In the genomic region with DNA sequence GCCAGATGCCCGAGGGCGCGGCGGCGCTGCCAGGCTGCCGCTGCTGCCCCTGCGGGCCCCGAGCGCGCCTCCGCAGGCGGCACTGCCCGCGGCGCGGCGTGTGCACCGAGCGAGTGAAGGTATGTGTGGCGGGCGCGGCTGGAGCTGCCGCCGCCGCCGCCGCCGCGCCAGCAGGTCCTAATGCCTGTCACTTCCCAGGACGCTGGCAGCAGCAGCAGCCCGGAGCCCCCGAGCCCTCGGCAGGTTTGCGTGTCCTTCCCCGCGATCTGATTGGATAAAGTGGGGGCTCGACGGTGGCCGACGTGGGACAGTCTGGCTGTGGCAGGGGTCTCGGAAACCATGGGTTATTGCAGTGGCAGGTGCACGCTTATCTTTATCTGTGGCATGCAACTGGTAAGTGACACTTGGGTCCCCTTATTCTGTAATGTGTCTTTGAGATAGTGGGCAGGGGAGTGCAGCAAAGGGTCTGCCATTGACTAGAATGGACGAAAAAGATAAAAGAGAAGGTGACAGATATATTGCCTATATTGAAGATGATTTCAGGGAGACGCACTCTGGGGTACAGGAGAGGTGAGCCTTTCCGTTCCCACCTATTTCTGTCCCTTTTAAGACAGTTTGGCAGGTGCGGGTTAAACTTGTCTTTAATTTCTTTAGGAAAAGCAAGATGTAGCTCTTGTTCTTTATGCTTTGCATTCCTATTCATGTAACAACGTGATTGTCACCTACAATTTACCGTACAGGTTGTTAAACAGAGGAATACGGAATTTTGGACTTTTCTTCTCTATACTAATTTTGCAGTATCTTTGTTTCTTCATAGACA, we compare ENCODE assay signal across 8 cellular contexts. TPM values are rescaled to one million over a fixed set of nuclear protein-coding genes. Genes with fewer than 3 reads are reported as not detected.
DNase-seq lines count a peak whose midpoint lies in the region; ATAC-seq, FAIRE-seq and TF ChIP-seq lines count a peak whose summit lies in the region.

A gene (plus strand): TSS at position 4 of the 820 bp plus-strand sequence.

- TF ChIP-seq CTCF in A549 (IDR thresholded peaks at IDR 0.05), result no peak
- TF ChIP-seq CTCF in GM13977 (IDR thresholded peaks at IDR 0.05; ENCODE audit: extremely low read depth, insufficient read depth, missing control alignments), result no peak

- H3K27ac ChIP-seq in A549, result no peak within 1 kb of the TSS

- DNase-seq in A549 (ENCODE audit: low read depth in 1 of 2, low spot score in 1 of 2), result no peak
- DNase-seq in GM13977 (ENCODE audit: low spot score), result peak; percentile 31
- DNase-seq in NCI-H748 (lab: John Stamatoyannopoulos, UW; ENCODE audit: unreplicated experiment), result peak; percentile 97
- DNase-seq in cerebellar cortex (ENCODE audit: low spot score), result peak; percentile 61
- DNase-seq in left lobe of liver (ENCODE audit: low spot score), result no peak
- DNase-seq in stimulated activated naive CD8-positive, alpha-beta T cell treated with anti-CD3 and anti-CD28 coated beads, Interleukin-15, Interleukin-2, amounts not matched to agents 100 U/mL and 50 U/mL, for 24 hours, result peak; percentile 3

- 24% methylated on average over 9 of the region's 49 CpGs for WGBS in A549 (ENCODE audit: missing lambda C conversion rate)

- FAIRE-seq in A549 (lab: Jason Lieb, UNC), result no peak

- H3K4me3 ChIP-seq in A549, result peak within 1 kb of the TSS; percentile 50

- no peak for TF ChIP-seq POLR2A in A549 (IDR thresholded peaks at IDR 0.05; ENCODE audit: low read length)

- no peak for TF ChIP-seq EP300 in A549 (IDR thresholded peaks at IDR 0.05)

- H3K4me2 ChIP-seq in A549, result peak within 1 kb of the TSS; percentile 87

- no peaks in the 10 kb centered on the region for H3K9me3 ChIP-seq in A549

- in situ Hi-C loops in GM13977 (cut with MboI; ENCODE audit: low pct_unique_long_range_greater_than_20kb, low sequenced_read_pairs, unreplicated experiment), result no loop called here

- no peaks in the 10 kb centered on the region for H3K4me1 ChIP-seq in A549

- ATAC-seq in A549, result peak; percentile 12 to 52; a peak in 2 of 6 replicates
- ATAC-seq in HG03039 (IDR thresholded peaks at IDR 0.05; ENCODE audit: unreplicated experiment), result peak; percentile 16
- peak; percentile 46 for ATAC-seq in left lobe of liver
- ATAC-seq in stimulated activated naive CD8-positive, alpha-beta T cell treated with anti-CD3 and anti-CD28 coated beads, Interleukin-15, Interleukin-2, amounts not matched to agents 100 U/mL and 50 U/mL, for 24 hours, result no peak
- ATAC-seq in GM18873 (IDR thresholded peaks at IDR 0.05; ENCODE audit: low FRiP score, unreplicated experiment), result no peak

- no peak for TF ChIP-seq RAD21 in A549 (conservative IDR thresholded peaks at IDR 0.05 in 1 of 2, IDR thresholded peaks at IDR 0.05 in 1 of 2)

- CTCF ChIA-PET in A549 (lab: Yijun Ruan, JAX), result no interaction called here

- POLR2A ChIA-PET in A549 (lab: Yijun Ruan, JAX), result no interaction called here

TF ChIP-seq in A549, 52 proteins besides CTCF, POLR2A, EP300 and RAD21:
- TF ChIP-seq MAZ (IDR thresholded peaks at IDR 0.05; ENCODE audit: borderline replicate concordance, low read depth, low read length) (no peak), EHF (CRISPR knock-in tag; IDR thresholded peaks at IDR 0.05) (no peak), CEBPB (IDR thresholded peaks at IDR 0.05) (no peak), NPAS2 (CRISPR knock-in tag; IDR thresholded peaks at IDR 0.05; ENCODE audit: borderline replicate concordance) (no peak), NFE2L2 (conservative IDR thresholded peaks at IDR 0.05; ENCODE audit: low read length) (no peak), NR3C1 (IDR thresholded peaks at IDR 0.05) (no peak)
- TF ChIP-seq, protein P1, sequence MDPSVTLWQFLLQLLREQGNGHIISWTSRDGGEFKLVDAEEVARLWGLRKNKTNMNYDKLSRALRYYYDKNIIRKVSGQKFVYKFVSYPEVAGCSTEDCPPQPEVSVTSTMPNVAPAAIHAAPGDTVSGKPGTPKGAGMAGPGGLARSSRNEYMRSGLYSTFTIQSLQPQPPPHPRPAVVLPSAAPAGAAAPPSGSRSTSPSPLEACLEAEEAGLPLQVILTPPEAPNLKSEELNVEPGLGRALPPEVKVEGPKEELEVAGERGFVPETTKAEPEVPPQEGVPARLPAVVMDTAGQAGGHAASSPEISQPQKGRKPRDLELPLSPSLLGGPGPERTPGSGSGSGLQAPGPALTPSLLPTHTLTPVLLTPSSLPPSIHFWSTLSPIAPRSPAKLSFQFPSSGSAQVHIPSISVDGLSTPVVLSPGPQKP (IDR thresholded peaks at IDR 0.05; ENCODE audit: low read depth, low read length), result no peak
- TF ChIP-seq, protein P2, sequence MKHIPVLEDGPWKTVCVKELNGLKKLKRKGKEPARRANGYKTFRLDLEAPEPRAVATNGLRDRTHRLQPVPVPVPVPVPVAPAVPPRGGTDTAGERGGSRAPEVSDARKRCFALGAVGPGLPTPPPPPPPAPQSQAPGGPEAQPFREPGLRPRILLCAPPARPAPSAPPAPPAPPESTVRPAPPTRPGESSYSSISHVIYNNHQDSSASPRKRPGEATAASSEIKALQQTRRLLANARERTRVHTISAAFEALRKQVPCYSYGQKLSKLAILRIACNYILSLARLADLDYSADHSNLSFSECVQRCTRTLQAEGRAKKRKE (CRISPR knock-in tag; IDR thresholded peaks at IDR 0.05; ENCODE audit: low read depth), result no peak
- TF ChIP-seq, protein P3, sequence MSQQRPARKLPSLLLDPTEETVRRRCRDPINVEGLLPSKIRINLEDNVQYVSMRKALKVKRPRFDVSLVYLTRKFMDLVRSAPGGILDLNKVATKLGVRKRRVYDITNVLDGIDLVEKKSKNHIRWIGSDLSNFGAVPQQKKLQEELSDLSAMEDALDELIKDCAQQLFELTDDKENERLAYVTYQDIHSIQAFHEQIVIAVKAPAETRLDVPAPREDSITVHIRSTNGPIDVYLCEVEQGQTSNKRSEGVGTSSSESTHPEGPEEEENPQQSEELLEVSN (IDR thresholded peaks at IDR 0.05; ENCODE audit: borderline replicate concordance, low read depth), result no peak

RNA-seq across cellular contexts. Expression of the gene that starts here (rescaled TPM):
- polyA plus RNA-seq in A549 (2011; rRNA removed), result not detected in 2 replicates
- not detected in 2 replicates for polyA plus RNA-seq in A549 (2012; cell fraction: cytosol; rRNA removed)
- not detected in 2 replicates for polyA plus RNA-seq in A549 (2012; cell fraction: nucleus; rRNA removed)
- not detected in 3 replicates for polyA plus RNA-seq in A549 (2017; fragmentation: RNase III; extraction: RNeasy Plus Mini Kit Qiagen cat#74134 plus additional on column Dnase treatment)
- not detected in 2 replicates for polyA minus RNA-seq in A549 (2011; rRNA and poly(A)+ RNA removed)
- total RNA-seq in left lobe of liver, result not detected

Comparison
In these comparisons a context has a peak if more than half of its experiments do, and no peak if none do; other contexts are left out.
1. Peak in ATAC-seq, H3K4me3 ChIP-seq and H3K4me2 ChIP-seq in A549; RNA of the gene not detected or under 1 TPM.
2. Peak in ATAC-seq in left lobe of liver; RNA of the gene not detected or under 1 TPM.
3. DNase-seq: peak in GM13977 (single experiment), NCI-H748 (single experiment), cerebellar cortex (single experiment) and stimulated activated naive CD8-positive, alpha-beta T cell treated with anti-CD3 and anti-CD28 coated beads, Interleukin-15, Interleukin-2, amounts not matched to agents 100 U/mL and 50 U/mL, for 24 hours (single experiment); none in A549 (0 of 2) and left lobe of liver (single experiment).